1 cellular context compared by ENCODE assay signal in the genomic region with DNA sequence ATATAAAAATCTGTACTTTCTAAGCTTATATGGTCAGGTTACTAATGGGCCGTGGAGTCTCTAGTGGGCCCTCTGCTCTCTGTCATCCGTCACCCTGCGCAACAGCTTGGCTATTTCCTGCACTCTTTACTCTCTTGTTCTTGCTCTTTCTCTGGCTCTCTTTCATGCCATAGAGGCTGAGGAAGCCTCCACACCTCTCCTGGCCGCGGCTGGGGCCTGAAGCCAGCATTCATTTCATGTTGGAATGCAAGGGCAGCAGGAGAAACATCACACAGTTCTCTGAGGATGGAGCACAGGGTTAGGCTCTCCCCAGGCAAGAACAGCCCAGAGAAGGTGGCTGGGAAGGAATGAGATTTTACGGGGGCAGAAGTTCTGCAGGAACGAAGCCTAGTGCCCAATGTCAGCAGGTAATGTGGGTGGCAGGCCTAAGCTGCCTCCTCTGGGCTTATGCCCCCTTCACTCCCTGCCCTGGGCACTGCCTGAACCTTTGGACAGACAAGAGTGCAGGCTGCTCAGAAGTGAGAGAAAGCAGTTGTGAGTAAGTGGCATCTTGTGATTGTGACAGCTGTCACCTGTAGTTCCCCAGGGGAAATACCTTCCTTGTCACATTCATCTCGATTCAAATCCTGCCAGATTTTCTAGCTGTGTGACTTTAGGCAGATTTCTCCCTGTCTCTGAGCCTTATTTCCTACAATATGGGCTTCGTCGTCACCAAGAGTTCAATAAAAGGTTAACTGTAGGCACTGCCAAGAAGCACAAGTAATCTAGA.
TF ChIP-seq lines count a peak whose summit lies in the region.

No MANE protein-coding gene starts in this region.

TF ChIP-seq in GM12878, 131 proteins besides CTCF, POLR2A, EP300 and RAD21 (continued from another document):
- TF ChIP-seq, protein P1, sequence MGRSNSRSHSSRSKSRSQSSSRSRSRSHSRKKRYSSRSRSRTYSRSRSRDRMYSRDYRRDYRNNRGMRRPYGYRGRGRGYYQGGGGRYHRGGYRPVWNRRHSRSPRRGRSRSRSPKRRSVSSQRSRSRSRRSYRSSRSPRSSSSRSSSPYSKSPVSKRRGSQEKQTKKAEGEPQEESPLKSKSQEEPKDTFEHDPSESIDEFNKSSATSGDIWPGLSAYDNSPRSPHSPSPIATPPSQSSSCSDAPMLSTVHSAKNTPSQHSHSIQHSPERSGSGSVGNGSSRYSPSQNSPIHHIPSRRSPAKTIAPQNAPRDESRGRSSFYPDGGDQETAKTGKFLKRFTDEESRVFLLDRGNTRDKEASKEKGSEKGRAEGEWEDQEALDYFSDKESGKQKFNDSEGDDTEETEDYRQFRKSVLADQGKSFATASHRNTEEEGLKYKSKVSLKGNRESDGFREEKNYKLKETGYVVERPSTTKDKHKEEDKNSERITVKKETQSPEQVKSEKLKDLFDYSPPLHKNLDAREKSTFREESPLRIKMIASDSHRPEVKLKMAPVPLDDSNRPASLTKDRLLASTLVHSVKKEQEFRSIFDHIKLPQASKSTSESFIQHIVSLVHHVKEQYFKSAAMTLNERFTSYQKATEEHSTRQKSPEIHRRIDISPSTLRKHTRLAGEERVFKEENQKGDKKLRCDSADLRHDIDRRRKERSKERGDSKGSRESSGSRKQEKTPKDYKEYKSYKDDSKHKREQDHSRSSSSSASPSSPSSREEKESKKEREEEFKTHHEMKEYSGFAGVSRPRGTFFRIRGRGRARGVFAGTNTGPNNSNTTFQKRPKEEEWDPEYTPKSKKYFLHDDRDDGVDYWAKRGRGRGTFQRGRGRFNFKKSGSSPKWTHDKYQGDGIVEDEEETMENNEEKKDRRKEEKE (IDR thresholded peaks at IDR 0.05): no peak
- TF ChIP-seq PAX8 (IDR thresholded peaks at IDR 0.05): no peak
TF ChIP-seq in GM12878: peak in this region for 10.
